In the genomic region with DNA sequence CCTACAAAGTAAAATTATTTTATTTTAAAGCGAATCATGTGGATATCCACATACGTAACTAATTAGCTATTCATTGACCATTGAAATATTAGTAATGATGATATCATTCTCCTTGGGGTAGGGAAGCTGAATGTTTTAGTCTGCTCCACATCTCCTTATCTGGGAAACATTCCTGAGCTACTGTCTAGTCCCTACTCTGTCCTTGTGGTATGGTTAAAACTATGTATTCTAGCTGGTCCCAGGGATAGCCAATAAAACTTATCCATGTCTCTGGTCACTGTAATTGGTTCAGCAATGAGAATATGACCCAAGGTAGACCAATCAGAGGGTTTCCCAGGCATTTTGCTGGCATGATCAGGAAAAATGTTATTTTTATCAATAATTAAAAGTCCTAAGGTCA, we compare ENCODE assay signal across 24 cellular contexts.
DNase-seq lines count a peak whose midpoint lies in the region; ATAC-seq and TF ChIP-seq lines count a peak whose summit lies in the region.
"Had no signal": no experiment of that assay in that cellular context is flagged by ENCODE, and none has a peak within 500 bp of the region (broad histone marks: within the 10 kb centered on the region; RNA-seq: fewer than 3 reads in every experiment).

No MANE protein-coding gene starts in this region.

- TF ChIP-seq CTCF in fibroblast of villous mesenchyme (IDR thresholded peaks at IDR 0.05; ENCODE audit: insufficient read depth, low read depth, low read length) (no peak), osteoblast (IDR thresholded peaks at IDR 0.05; ENCODE audit: extremely low read depth, low read depth, low read length) (no peak)

- H3K9me3 ChIP-seq in osteoblast (ENCODE audit: low read depth, low read length), result no peaks in the 10 kb centered on the region

- no peaks in the 10 kb centered on the region for H3K9me3 Mint-ChIP-seq in stimulated activated memory B cell treated with anti-CD40 and anti-IgM and Interleukin-4, amounts not matched to agents 10 μg/mL and 1 μg/mL and 100 μg/mL, for 72 hours

- peaks cover 8% of the 10 kb centered on the region for H3K27me3 ChIP-seq in osteoblast (ENCODE audit: insufficient read depth, low read length)

- no peak for ATAC-seq in stimulated activated memory B cell treated with anti-CD40 and anti-IgM and Interleukin-4, amounts not matched to agents 10 μg/mL and 1 μg/mL and 100 μg/mL, for 72 hours
- ATAC-seq: GM23338, HCT116, HepG2, PC-3, SK-N-SH treated with all-trans-retinoic acid at 6 μM for 48 hours had no signal

- H3K4me3 Mint-ChIP-seq in stimulated activated memory B cell treated with anti-CD40 and anti-IgM and Interleukin-4, amounts not matched to agents 10 μg/mL and 1 μg/mL and 100 μg/mL, for 72 hours, result no peak overlapping the region
- H3K4me3 Mint-ChIP-seq: B cell, GM23338 had no signal

- H3K27me3 Mint-ChIP-seq in stimulated activated memory B cell treated with anti-CD40 and anti-IgM and Interleukin-4, amounts not matched to agents 10 μg/mL and 1 μg/mL and 100 μg/mL, for 72 hours, result peaks cover 12% of the 10 kb centered on the region

- no peak overlapping the region for H3K4me2 ChIP-seq in osteoblast (ENCODE audit: insufficient read depth, low read length)
- H3K4me2 ChIP-seq: GM23338 had no signal

- no peaks in the 10 kb centered on the region for H3K36me3 ChIP-seq in osteoblast (ENCODE audit: insufficient read depth, low read length)

- H3K27ac ChIP-seq in osteoblast (ENCODE audit: low read depth, low read length), result no peak overlapping the region
- H3K27ac ChIP-seq: RWPE1 had no signal

- H3K36me3 Mint-ChIP-seq in stimulated activated memory B cell treated with anti-CD40 and anti-IgM and Interleukin-4, amounts not matched to agents 10 μg/mL and 1 μg/mL and 100 μg/mL, for 72 hours, result no peaks in the 10 kb centered on the region

- peak; percentile 74 for DNase-seq in EL
- peak; percentile 50 for DNase-seq in amniotic epithelial cell (ENCODE audit: low read depth)
- peak; percentile 24 for DNase-seq in fibroblast of villous mesenchyme (ENCODE audit: low read depth)
- peak; percentile 14 for DNase-seq in osteoblast (ENCODE audit: insufficient read length, low spot score, missing footprints)
- no peak for DNase-seq in effector CD4-positive, alpha-beta T cell
- no peak for DNase-seq in NCI-H226
- no peak for DNase-seq in NCI-H524 treated with DMSO at 0.1 percent for 48 hours (lab: John Stamatoyannopoulos, UW)
- DNase-seq: DMS79 treated with DMSO at 0.1 percent for 48 hours, GDM1, KG1, MV-4-11, NCI-H1417, NCI-H187 treated with DMSO at 0.1 percent for 48 hours, NCI-H345, NCI-H526, PC-3, SIG-M5 had no signal

- no peaks in the 10 kb centered on the region for H4K20me1 ChIP-seq in osteoblast (ENCODE audit: insufficient read depth, low read length)

- peaks cover 3% of the 10 kb centered on the region for H3K4me1 ChIP-seq in osteoblast (ENCODE audit: insufficient read depth, low read length)

- no peaks in the 10 kb centered on the region for H3K79me2 ChIP-seq in osteoblast (ENCODE audit: insufficient read depth, low read length)

- H2AFZ ChIP-seq in osteoblast (ENCODE audit: low read length), result no peak overlapping the region
- H2AFZ ChIP-seq: GM23338 had no signal

- H3K27ac Mint-ChIP-seq in stimulated activated memory B cell treated with anti-CD40 and anti-IgM and Interleukin-4, amounts not matched to agents 10 μg/mL and 1 μg/mL and 100 μg/mL, for 72 hours, result no peak overlapping the region
- H3K27ac Mint-ChIP-seq: B cell, GM23338 had no signal

- no peak overlapping the region for H3K4me3 ChIP-seq in fibroblast of villous mesenchyme (ENCODE audit: low read depth, low read length)
- no peak overlapping the region for H3K4me3 ChIP-seq in osteoblast (ENCODE audit: insufficient read depth, low read length)
- H3K4me3 ChIP-seq: GM23338 had no signal

- no peaks in the 10 kb centered on the region for H3K4me1 Mint-ChIP-seq in stimulated activated memory B cell treated with anti-CD40 and anti-IgM and Interleukin-4, amounts not matched to agents 10 μg/mL and 1 μg/mL and 100 μg/mL, for 72 hours
- H3K4me1 Mint-ChIP-seq: B cell, GM23338 had no signal

Comparison
In these comparisons a context has a peak if more than half of its experiments do, and no peak if none do; other contexts are left out.
1. DNase-seq: peak in EL (single experiment), amniotic epithelial cell (single experiment), fibroblast of villous mesenchyme (single experiment) and osteoblast (single experiment); none in effector CD4-positive, alpha-beta T cell (single experiment), NCI-H226 (single experiment) and NCI-H524 treated with DMSO at 0.1 percent for 48 hours (single experiment).